In the genomic region with DNA sequence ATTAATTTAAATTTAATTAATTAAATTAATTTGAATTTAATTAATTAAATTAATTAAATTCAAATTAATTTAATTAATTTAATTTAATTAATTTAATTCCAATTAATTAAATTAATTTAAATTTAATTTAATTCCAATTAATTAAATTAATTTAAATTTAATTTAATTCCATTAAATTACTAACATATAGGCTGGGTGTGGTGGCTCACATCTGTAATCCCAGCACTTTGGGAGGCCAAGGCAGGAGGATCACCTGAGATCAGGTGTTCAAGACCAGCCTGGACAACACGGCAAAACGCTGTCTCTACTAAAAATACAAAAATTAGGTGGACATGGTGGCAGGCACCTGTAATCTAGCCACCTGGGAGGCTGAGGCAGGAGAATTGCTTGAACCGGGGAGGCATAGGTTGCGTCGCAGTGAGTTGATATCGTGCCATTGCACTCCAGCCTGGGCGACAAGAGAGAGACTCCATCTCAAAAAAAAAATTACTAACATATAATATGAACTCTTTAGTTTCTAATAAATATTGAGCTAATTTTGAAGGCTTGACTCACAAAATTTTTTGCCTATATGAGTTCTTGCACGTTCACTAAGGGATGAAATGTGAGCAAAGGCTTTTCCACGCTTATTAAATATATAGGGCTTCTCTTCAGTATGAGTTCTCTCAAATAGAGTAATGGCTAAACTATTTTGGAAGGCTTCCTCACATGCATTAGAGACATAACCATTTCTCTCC, we compare ENCODE assay signal across 1 cellular context.
TF ChIP-seq lines count a peak whose summit lies in the region.

No MANE protein-coding gene starts in this region.

TF ChIP-seq in HepG2, 621 proteins besides CTCF, POLR2A, EP300 and RAD21:
- TF ChIP-seq ZNF274 (CRISPR knock-in tag; IDR thresholded peaks at IDR 0.05) = peak; percentile 97
- TF ChIP-seq PRMT3 (CRISPR knock-in tag; IDR thresholded peaks at IDR 0.05; ENCODE audit: borderline replicate concordance, low read depth) = no peak
- peak; percentile 18; the same call in 1 of the 2 replicates for TF ChIP-seq CHD4 (IDR thresholded peaks at IDR 0.05; ENCODE audit: borderline replicate concordance, low read length)
- TF ChIP-seq, protein P1, sequence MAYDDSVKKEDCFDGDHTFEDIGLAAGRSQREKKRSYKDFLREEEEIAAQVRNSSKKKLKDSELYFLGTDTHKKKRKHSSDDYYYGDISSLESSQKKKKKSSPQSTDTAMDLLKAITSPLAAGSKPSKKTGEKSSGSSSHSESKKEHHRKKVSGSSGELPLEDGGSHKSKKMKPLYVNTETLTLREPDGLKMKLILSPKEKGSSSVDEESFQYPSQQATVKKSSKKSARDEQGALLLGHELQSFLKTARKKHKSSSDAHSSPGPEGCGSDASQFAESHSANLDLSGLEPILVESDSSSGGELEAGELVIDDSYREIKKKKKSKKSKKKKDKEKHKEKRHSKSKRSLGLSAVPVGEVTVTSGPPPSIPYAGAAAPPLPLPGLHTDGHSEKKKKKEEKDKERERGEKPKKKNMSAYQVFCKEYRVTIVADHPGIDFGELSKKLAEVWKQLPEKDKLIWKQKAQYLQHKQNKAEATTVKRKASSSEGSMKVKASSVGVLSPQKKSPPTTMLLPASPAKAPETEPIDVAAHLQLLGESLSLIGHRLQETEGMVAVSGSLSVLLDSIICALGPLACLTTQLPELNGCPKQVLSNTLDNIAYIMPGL (CRISPR knock-in tag; IDR thresholded peaks at IDR 0.05; ENCODE audit: borderline replicate concordance in 1 of 2, low read depth in 1 of 2) = no peak
TF ChIP-seq in HepG2: peak in this region for 2.
